ENCODE assay signal across 9 cellular contexts in the genomic region with DNA sequence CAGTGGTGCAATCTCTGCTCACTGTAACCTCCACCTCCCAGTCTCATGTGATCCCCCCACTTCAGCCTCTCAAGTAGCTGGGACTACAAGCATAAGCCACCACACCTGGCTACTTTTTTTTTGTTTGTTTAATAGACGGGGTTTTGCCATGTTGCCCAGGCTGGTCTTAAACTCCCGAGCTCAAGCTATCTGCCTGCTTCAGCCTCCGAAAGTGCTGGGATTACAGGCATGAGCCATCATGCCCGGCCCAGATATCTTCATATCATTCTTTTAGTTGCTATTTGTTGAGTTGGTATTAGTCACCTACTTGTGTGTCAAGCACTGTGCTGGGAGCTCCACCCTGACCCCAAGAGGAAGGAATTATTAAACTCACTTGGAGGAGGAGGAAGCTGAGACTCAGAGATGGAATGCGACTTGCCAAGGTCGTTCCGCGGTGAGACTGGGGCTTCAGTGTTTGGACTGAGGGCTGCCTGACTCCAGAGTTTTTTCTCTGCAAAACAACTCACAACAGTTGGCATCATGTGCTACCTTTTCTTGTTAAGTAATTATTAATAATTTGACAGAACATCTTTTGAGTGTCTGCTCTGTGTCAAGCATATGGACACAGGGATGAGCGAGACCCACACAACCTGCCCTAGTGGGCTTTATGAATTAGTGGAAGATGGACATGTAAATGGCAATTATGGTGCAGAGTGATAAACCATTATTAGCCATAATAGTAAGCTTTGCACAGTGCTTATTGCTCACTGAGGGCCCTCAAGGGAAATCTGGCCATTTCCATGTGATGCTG.
DNase-seq lines count a peak whose midpoint lies in the region; ATAC-seq, FAIRE-seq and TF ChIP-seq lines count a peak whose summit lies in the region.
"Had no signal": no experiment of that assay in that cellular context is flagged by ENCODE, and none has a peak within 500 bp of the region (broad histone marks: within the 10 kb centered on the region; RNA-seq: fewer than 3 reads in every experiment).

No MANE protein-coding gene starts in this region.

- H3K9me1 ChIP-seq in IMR-90 (ENCODE audit: insufficient read depth, low read length): no peaks in the 10 kb centered on the region

- H3K9me3 ChIP-seq in A549: no peaks in the 10 kb centered on the region
- no peaks in the 10 kb centered on the region for H3K9me3 ChIP-seq in IMR-90 (ENCODE audit: control insufficient read depth, insufficient read depth, low read length)

- no TSS peak for BruUV-seq in IMR-90 (replicated peaks; lab: Mats Ljungman, UMichigan)
- BruUV-seq in MCF 10A (replicated peaks; lab: Mats Ljungman, UMichigan): no TSS peak

- H3K56ac ChIP-seq in IMR-90 (ENCODE audit: extremely low read depth, insufficient read depth, low read length): no peak overlapping the region

- ATAC-seq in A549 (peak; percentile 93 to 99), IMR-90 (ENCODE audit: low read depth) (peak; percentile 97), HG02763 (IDR thresholded peaks at IDR 0.05; ENCODE audit: unreplicated experiment) (no peak), HG03442 (IDR thresholded peaks at IDR 0.05; ENCODE audit: unreplicated experiment) (no peak), natural killer cell (no peak)

- H2AK5ac ChIP-seq in IMR-90 (ENCODE audit: low read depth, low read length): no peak overlapping the region

- H4K8ac ChIP-seq in IMR-90 (ENCODE audit: low read depth in 2 of 2, low read length in 2 of 2): no peak overlapping the region

- H3K4me3 ChIP-seq in A549: no peak overlapping the region
- no peak overlapping the region for H3K4me3 ChIP-seq in IMR-90 (ENCODE audit: insufficient read depth, low read depth, low read length)

- H2BK120ac ChIP-seq in IMR-90 (ENCODE audit: low read depth, low read length): no peak overlapping the region

- H3K4me2 ChIP-seq in A549 (peak overlapping the region; percentile 69), IMR-90 (ENCODE audit: low read depth, low read length) (no peak overlapping the region)

- TF ChIP-seq CTCF in A549 (IDR thresholded peaks at IDR 0.05): peak; percentile 48
- TF ChIP-seq CTCF in IMR-90 (conservative IDR thresholded peaks at IDR 0.05; ENCODE audit: low read depth, low read length): peak; percentile 76
- peak; percentile 33 for TF ChIP-seq CTCF in MCF 10A (IDR thresholded peaks at IDR 0.05; ENCODE audit: unreplicated experiment)
- TF ChIP-seq CTCF in natural killer cell (IDR thresholded peaks at IDR 0.05): no peak

- dilution Hi-C loops in IMR-90 (cut with HindIII; ENCODE audit: low sequenced_read_pairs, unreplicated experiment): no loop called here

- H3K4me1 ChIP-seq in A549: peaks cover 12% of the 10 kb centered on the region
- no peaks in the 10 kb centered on the region for H3K4me1 ChIP-seq in IMR-90 (ENCODE audit: control insufficient read depth, insufficient read depth, low read length)

- in situ Hi-C loops in IMR-90 (cut with MboI; ENCODE audit: low sequenced_read_pairs): no loop called here

- no peak overlapping the region for H3K14ac ChIP-seq in IMR-90 (replicated peaks; ENCODE audit: low read depth, low read length)

- no peak overlapping the region for H2BK5ac ChIP-seq in IMR-90 (ENCODE audit: low read depth, low read length, poor library complexity, severe bottlenecking)

- peak overlapping the region; percentile 20 for H2AK9ac ChIP-seq in IMR-90 (replicated peaks; ENCODE audit: low read depth, low read length, poor library complexity)

- peak; percentile 84 to 86 for DNase-seq in A549 (ENCODE audit: low read depth in 1 of 2, low spot score in 1 of 2)
- DNase-seq in IMR-90: peak; percentile 91
- DNase-seq in MCF 10A (ENCODE audit: unreplicated experiment): peak; percentile 86
- DNase-seq in left kidney (ENCODE audit: low read depth, low spot score): peak; percentile 87
- no peak for DNase-seq in natural killer cell
- DNase-seq in T1000 (lab: John Stamatoyannopoulos, UW): no peak

- H4K20me1 ChIP-seq in IMR-90 (ENCODE audit: insufficient read depth, low read length): no peaks in the 10 kb centered on the region

- H3K27ac Mint-ChIP-seq in MCF 10A (ENCODE audit: low read depth, unreplicated experiment) (peak overlapping the region; percentile 92), natural killer cell (no peak overlapping the region)

- no peak overlapping the region for H3K23ac ChIP-seq in IMR-90 (ENCODE audit: low read depth, low read length)

- H3K36me3 Mint-ChIP-seq in MCF 10A (ENCODE audit: insufficient read depth, unreplicated experiment) (no peaks in the 10 kb centered on the region), natural killer cell (no peaks in the 10 kb centered on the region)

- no peaks in the 10 kb centered on the region for H3K79me1 ChIP-seq in IMR-90 (ENCODE audit: low read depth in 1 of 2, low read length in 2 of 2)

- 11% methylated on average over 9 of the region's 9 CpGs for WGBS in A549 (ENCODE audit: missing lambda C conversion rate)
- no CpG with 5 or more reads among the region's 9 CpGs for WGBS in IMR-90 (ENCODE audit: extremely low coverage in 2 of 2, insufficient read length in 1 of 2), 2 experiments

- POLR2A ChIA-PET in A549 (lab: Yijun Ruan, JAX): interaction anchor here (1.0 to 1.3 kb wide), 2 partner anchors 9 to 133 kb away, joined by 5 to 6 read pairs; a partner anchor contains a TSS
- POLR2A ChIA-PET in IMR-90 (lab: Charles Lee; ENCODE audit: unreplicated experiment): no interaction called here
- POLR2A ChIA-PET in MCF 10A (lab: Yijun Ruan, JAX): interaction anchor here (0.6 to 2.2 kb wide), 10 partner anchors 8 to 902 kb away, joined by 3 to 17 read pairs (median 4); a partner anchor contains a TSS

- no peak for TF ChIP-seq POLR2A in A549 (IDR thresholded peaks at IDR 0.05; ENCODE audit: low read length)
- no peak for TF ChIP-seq POLR2A in IMR-90 (IDR thresholded peaks at IDR 0.05; ENCODE audit: low read depth, low read length)

- intact Hi-C loops in IMR-90 (cut with micrococcal nuclease) (no loop called here), MCF 10A (cut with micrococcal nuclease) (loop anchor here (1.0 kb wide), 1 partner anchor 133 kb away; no protein-coding TSS in a partner anchor), natural killer cell (cut with micrococcal nuclease) (no loop called here)

- H3K4me3 Mint-ChIP-seq in MCF 10A (ENCODE audit: unreplicated experiment): peak overlapping the region; percentile 58
- no peak overlapping the region for H3K4me3 Mint-ChIP-seq in natural killer cell

- H3K27me3 ChIP-seq in IMR-90 (ENCODE audit: control insufficient read depth, insufficient read depth, low read length): no peaks in the 10 kb centered on the region; the same call in 1 of the 2 replicates

- H3K9me3 Mint-ChIP-seq in MCF 10A (ENCODE audit: unreplicated experiment) (no peaks in the 10 kb centered on the region), natural killer cell (no peaks in the 10 kb centered on the region)

- H3K4ac ChIP-seq in IMR-90 (ENCODE audit: low read depth, low read length): no peak overlapping the region

- H4K91ac ChIP-seq in IMR-90 (ENCODE audit: insufficient read depth, low read depth, low read length): no peak overlapping the region

- H3K27me3 Mint-ChIP-seq in MCF 10A (ENCODE audit: insufficient read depth, unreplicated experiment) (no peaks in the 10 kb centered on the region), natural killer cell (ENCODE audit: low read depth in 2 of 2) (peaks cover 7% of the 10 kb centered on the region in 2 donors)

- H2AFZ ChIP-seq in IMR-90 (replicated peaks; ENCODE audit: low read length, poor library complexity): no peak overlapping the region

- no peak overlapping the region for H2BK20ac ChIP-seq in IMR-90 (ENCODE audit: low read depth, low read length)

- no peak overlapping the region for H3K18ac ChIP-seq in IMR-90 (ENCODE audit: low read depth, low read length)

- H4K5ac ChIP-seq in IMR-90 (ENCODE audit: low read depth, low read length): no peak overlapping the region

- H3K4me1 Mint-ChIP-seq in MCF 10A (ENCODE audit: insufficient read depth, unreplicated experiment): peaks cover 11% of the 10 kb centered on the region
- no peaks in the 10 kb centered on the region for H3K4me1 Mint-ChIP-seq in natural killer cell

- no peak for TF ChIP-seq EP300 in A549 (IDR thresholded peaks at IDR 0.05)

- no peak overlapping the region for H3K9ac ChIP-seq in IMR-90 (ENCODE audit: low read depth, low read length)

- no peak overlapping the region for H2BK15ac ChIP-seq in IMR-90 (ENCODE audit: low read depth, low read length)

- CTCF ChIA-PET in A549 (lab: Yijun Ruan, JAX): interaction anchor here (0.6 to 3.6 kb wide), 23 partner anchors 9 to 173 kb away, joined by 3 to 21 read pairs (median 3); a partner anchor contains a TSS
- CTCF ChIA-PET in IMR-90 (lab: Yijun Ruan, JAX): interaction anchor here (0.6 to 1.9 kb wide), 3 partner anchors 10 to 134 kb away, joined by 3 to 4 read pairs (median 4); no protein-coding TSS in a partner anchor
- CTCF ChIA-PET in MCF 10A (lab: Yijun Ruan, JAX): interaction anchor here (0.6 to 8.2 kb wide), 42 partner anchors 8 to 626 kb away, joined by 3 to 77 read pairs (median 5); a partner anchor contains a TSS

- no peak for FAIRE-seq in A549 (lab: Jason Lieb, UNC)
- FAIRE-seq: G401.6 had no signal

- H3K36me3 ChIP-seq in IMR-90 (ENCODE audit: control insufficient read depth, insufficient read depth, low read length): no peaks in the 10 kb centered on the region

- TF ChIP-seq RAD21 in A549 (conservative IDR thresholded peaks at IDR 0.05 in 1 of 2, IDR thresholded peaks at IDR 0.05 in 1 of 2) (peak; percentile 50 to 51; a peak in 4 of 5 replicates), IMR-90 (IDR thresholded peaks at IDR 0.05; ENCODE audit: low read length) (peak; percentile 41)

- H3K27ac ChIP-seq in A549 (peak overlapping the region; percentile 63 to 80), IMR-90 (ENCODE audit: insufficient read depth, low read length) (no peak overlapping the region)

TF ChIP-seq in A549, 52 proteins besides CTCF, POLR2A, EP300 and RAD21 (continues in another document):
- TF ChIP-seq SMC3 (IDR thresholded peaks at IDR 0.05) (peak; percentile 53), FOSL2 (IDR thresholded peaks at IDR 0.05) (no peak), FOSL2 (CRISPR knock-in tag; IDR thresholded peaks at IDR 0.05) (peak; percentile 71)
- TF ChIP-seq, protein P1, sequence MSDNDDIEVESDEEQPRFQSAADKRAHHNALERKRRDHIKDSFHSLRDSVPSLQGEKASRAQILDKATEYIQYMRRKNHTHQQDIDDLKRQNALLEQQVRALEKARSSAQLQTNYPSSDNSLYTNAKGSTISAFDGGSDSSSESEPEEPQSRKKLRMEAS (IDR thresholded peaks at IDR 0.05): 0 out of 2 replicates have a peak, but pooled peaks have one; percentile 37

TF ChIP-seq in IMR-90, 13 proteins besides CTCF, POLR2A, EP300 and RAD21 (continues in another document):
- TF ChIP-seq, protein P2, sequence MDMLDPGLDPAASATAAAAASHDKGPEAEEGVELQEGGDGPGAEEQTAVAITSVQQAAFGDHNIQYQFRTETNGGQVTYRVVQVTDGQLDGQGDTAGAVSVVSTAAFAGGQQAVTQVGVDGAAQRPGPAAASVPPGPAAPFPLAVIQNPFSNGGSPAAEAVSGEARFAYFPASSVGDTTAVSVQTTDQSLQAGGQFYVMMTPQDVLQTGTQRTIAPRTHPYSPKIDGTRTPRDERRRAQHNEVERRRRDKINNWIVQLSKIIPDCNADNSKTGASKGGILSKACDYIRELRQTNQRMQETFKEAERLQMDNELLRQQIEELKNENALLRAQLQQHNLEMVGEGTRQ (IDR thresholded peaks at IDR 0.05; ENCODE audit: low read depth, low read length): no peak
- TF ChIP-seq NFE2L2 (IDR thresholded peaks at IDR 0.05; ENCODE audit: low read depth, low read length) (no peak), SMC3 (IDR thresholded peaks at IDR 0.05; ENCODE audit: low read depth, low read length) (0 out of 2 replicates have a peak, but pooled peaks have one; percentile 6)

Comparison
In these comparisons a context has a peak if more than half of its experiments do, and no peak if none do; other contexts are left out.
1. ATAC-seq: peak in A549 (2 of 2) and IMR-90 (single experiment); none in HG02763 (single experiment), HG03442 (single experiment) and natural killer cell (0 of 3).
2. DNase-seq: peak in A549 (2 of 2), IMR-90 (single experiment), MCF 10A (single experiment) and left kidney (single experiment); none in natural killer cell (single experiment) and T1000 (single experiment).